1 cellular context compared by ENCODE assay signal in genomic region chr16:57999366-57999970, GRCh38.
TF ChIP-seq lines count a peak whose summit lies in the region.

No MANE protein-coding gene starts in this region.

TF ChIP-seq in WTC11, 78 proteins besides CTCF, POLR2A, EP300 and RAD21 (continued from another document):
- TF ChIP-seq, protein P1, sequence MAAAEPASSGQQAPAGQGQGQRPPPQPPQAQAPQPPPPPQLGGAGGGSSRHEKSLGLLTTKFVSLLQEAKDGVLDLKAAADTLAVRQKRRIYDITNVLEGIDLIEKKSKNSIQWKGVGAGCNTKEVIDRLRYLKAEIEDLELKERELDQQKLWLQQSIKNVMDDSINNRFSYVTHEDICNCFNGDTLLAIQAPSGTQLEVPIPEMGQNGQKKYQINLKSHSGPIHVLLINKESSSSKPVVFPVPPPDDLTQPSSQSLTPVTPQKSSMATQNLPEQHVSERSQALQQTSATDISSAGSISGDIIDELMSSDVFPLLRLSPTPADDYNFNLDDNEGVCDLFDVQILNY (CRISPR knock-in tag; IDR thresholded peaks at IDR 0.05) = no peak
- TF ChIP-seq, protein P2, sequence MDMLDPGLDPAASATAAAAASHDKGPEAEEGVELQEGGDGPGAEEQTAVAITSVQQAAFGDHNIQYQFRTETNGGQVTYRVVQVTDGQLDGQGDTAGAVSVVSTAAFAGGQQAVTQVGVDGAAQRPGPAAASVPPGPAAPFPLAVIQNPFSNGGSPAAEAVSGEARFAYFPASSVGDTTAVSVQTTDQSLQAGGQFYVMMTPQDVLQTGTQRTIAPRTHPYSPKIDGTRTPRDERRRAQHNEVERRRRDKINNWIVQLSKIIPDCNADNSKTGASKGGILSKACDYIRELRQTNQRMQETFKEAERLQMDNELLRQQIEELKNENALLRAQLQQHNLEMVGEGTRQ (CRISPR knock-in tag; IDR thresholded peaks at IDR 0.05) = no peak
- TF ChIP-seq, protein P3, sequence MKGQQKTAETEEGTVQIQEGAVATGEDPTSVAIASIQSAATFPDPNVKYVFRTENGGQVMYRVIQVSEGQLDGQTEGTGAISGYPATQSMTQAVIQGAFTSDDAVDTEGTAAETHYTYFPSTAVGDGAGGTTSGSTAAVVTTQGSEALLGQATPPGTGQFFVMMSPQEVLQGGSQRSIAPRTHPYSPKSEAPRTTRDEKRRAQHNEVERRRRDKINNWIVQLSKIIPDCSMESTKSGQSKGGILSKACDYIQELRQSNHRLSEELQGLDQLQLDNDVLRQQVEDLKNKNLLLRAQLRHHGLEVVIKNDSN (CRISPR knock-in tag; IDR thresholded peaks at IDR 0.05) = no peak
- TF ChIP-seq ZNF317 (CRISPR knock-in tag; IDR thresholded peaks at IDR 0.05; ENCODE audit: borderline replicate concordance, low read depth) (no peak), SOX15 (CRISPR knock-in tag; IDR thresholded peaks at IDR 0.05) (no peak), HMGA2 (CRISPR knock-in tag; IDR thresholded peaks at IDR 0.05) (no peak), JUN (CRISPR knock-in tag; IDR thresholded peaks at IDR 0.05) (no peak), E2F1 (CRISPR knock-in tag; IDR thresholded peaks at IDR 0.05) (no peak), ESRRA (CRISPR knock-in tag; IDR thresholded peaks at IDR 0.05; ENCODE audit: borderline replicate concordance) (no peak), NFE2L1 (CRISPR knock-in tag; IDR thresholded peaks at IDR 0.05) (no peak)
- TF ChIP-seq, protein P4, sequence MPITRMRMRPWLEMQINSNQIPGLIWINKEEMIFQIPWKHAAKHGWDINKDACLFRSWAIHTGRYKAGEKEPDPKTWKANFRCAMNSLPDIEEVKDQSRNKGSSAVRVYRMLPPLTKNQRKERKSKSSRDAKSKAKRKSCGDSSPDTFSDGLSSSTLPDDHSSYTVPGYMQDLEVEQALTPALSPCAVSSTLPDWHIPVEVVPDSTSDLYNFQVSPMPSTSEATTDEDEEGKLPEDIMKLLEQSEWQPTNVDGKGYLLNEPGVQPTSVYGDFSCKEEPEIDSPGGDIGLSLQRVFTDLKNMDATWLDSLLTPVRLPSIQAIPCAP (CRISPR knock-in tag; IDR thresholded peaks at IDR 0.05) = no peak
